In genomic region chr7:38846280-38846679, GRCh38 we compare ENCODE assay signal across 19 cellular contexts.
DNase-seq lines count a peak whose midpoint lies in the region; ATAC-seq and TF ChIP-seq lines count a peak whose summit lies in the region.
"Had no signal": no experiment of that assay in that cellular context is flagged by ENCODE, and none has a peak within 500 bp of the region (broad histone marks: within the 10 kb centered on the region; RNA-seq: fewer than 3 reads in every experiment).

No MANE protein-coding gene starts in this region.

- peak overlapping the region; percentile 28; the same call in 1 of the 2 replicates for H3K27ac Mint-ChIP-seq in WTC11
- H3K27ac Mint-ChIP-seq: activated naive CD8-positive, alpha-beta T cell treated with anti-CD3 and anti-CD28 coated beads, Interleukin-2, amount 10 ng/mL, durations not matched to agents 7 days and 5 days; activated T-helper 1 cell treated with anti-CD3 and anti-CD28 coated beads, Interleukin-12 subunit alpha, Interleukin-12 subunit beta, Interleukin-2, Interleukin-4 antibody, amounts not matched to agents 30 ng/mL and 10 ng/mL and 1 ng/mL, durations not matched to agents 14 hours and 24 hours and 36 hours; B cell; T-helper 2 cell treated with Interferon-gamma antibody and Interleukin-4, amounts not matched to agents 5 μg/mL and 100 μg/mL, for 36 hours had no signal

- no peaks in the 10 kb centered on the region for H3K27me3 Mint-ChIP-seq in WTC11 (ENCODE audit: low read depth)
- H3K27me3 Mint-ChIP-seq: activated naive CD8-positive, alpha-beta T cell treated with anti-CD3 and anti-CD28 coated beads, Interleukin-2, amount 10 ng/mL, durations not matched to agents 7 days and 5 days; B cell had no signal

- no peak for TF ChIP-seq CTCF in AG10803 (conservative IDR thresholded peaks at IDR 0.05; ENCODE audit: low read length)
- no peak for TF ChIP-seq CTCF in WTC11 (IDR thresholded peaks at IDR 0.05)

- peaks cover 9% of the 10 kb centered on the region for H3K4me1 Mint-ChIP-seq in WTC11

- no peaks in the 10 kb centered on the region for H3K9me3 Mint-ChIP-seq in WTC11
- H3K9me3 Mint-ChIP-seq: activated naive CD8-positive, alpha-beta T cell treated with anti-CD3 and anti-CD28 coated beads, Interleukin-2, amount 10 ng/mL, durations not matched to agents 7 days and 5 days; activated T-helper 1 cell treated with anti-CD3 and anti-CD28 coated beads, Interleukin-12 subunit alpha, Interleukin-12 subunit beta, Interleukin-2, Interleukin-4 antibody, amounts not matched to agents 30 ng/mL and 10 ng/mL and 1 ng/mL, durations not matched to agents 14 hours and 24 hours and 36 hours; T-helper 2 cell treated with Interferon-gamma antibody and Interleukin-4, amounts not matched to agents 5 μg/mL and 100 μg/mL, for 36 hours had no signal

- no peaks in the 10 kb centered on the region for H3K36me3 Mint-ChIP-seq in WTC11

- H3K4me3 Mint-ChIP-seq in WTC11: no peak overlapping the region
- H3K4me3 Mint-ChIP-seq: activated naive CD8-positive, alpha-beta T cell treated with anti-CD3 and anti-CD28 coated beads, Interleukin-2, amount 10 ng/mL, durations not matched to agents 7 days and 5 days; activated T-helper 1 cell treated with anti-CD3 and anti-CD28 coated beads, Interleukin-12 subunit alpha, Interleukin-12 subunit beta, Interleukin-2, Interleukin-4 antibody, amounts not matched to agents 30 ng/mL and 10 ng/mL and 1 ng/mL, durations not matched to agents 14 hours and 24 hours and 36 hours; B cell; T-helper 2 cell treated with Interferon-gamma antibody and Interleukin-4, amounts not matched to agents 5 μg/mL and 100 μg/mL, for 36 hours had no signal

- peak; percentile 92 for DNase-seq in AG10803 (ENCODE audit: low read depth)
- peak; percentile 64 for DNase-seq in GM04503 (ENCODE audit: low read depth)
- DNase-seq in WTC11 (ENCODE audit: low spot score): no peak
- peak; percentile 87 for DNase-seq in islet precursor cell
- DNase-seq in NCI-H748 treated with DMSO at 0.1 percent for 48 hours (lab: John Stamatoyannopoulos, UW): no peak
- no peak for DNase-seq in stimulated activated CD4-positive, alpha-beta T cell treated with anti-CD3 and anti-CD28 coated beads, Interleukin-4, amount 100 ng/mL, for 1 hour
- DNase-seq in NCI-H2227 (lab: John Stamatoyannopoulos, UW; ENCODE audit: unreplicated experiment): no peak
- DNase-seq: activated CD4-positive, CD25-positive, alpha-beta regulatory T cell treated with anti-CD3 and anti-CD28 coated beads, Interleukin-2, amount 50 U/mL, for 72 hours; activated naive CD8-positive, alpha-beta T cell treated with anti-CD3 and anti-CD28 coated beads, Interleukin-2, amount 10 ng/mL, durations not matched to agents 7 days and 5 days; heart left ventricle; NCI-H1930; NCI-H510A treated with DMSO at 0.1 percent for 48 hours; ovary; SHP77 treated with DMSO at 0.1 percent for 48 hours had no signal

- no peak for ATAC-seq in WTC11
- no peak for ATAC-seq in esophagus mucosa
- ATAC-seq: heart left ventricle had no signal

- no peak overlapping the region for H3K4me3 ChIP-seq in AG10803 (ENCODE audit: low read length)
- H3K4me3 ChIP-seq: heart left ventricle, lung, ovary had no signal

- POLR2A ChIA-PET in WTC11 (lab: Charles Lee): no interaction called here

- CTCF ChIA-PET in WTC11 (lab: Charles Lee): interaction anchor here (0.6 kb wide), 1 partner anchor 413 kb away, joined by 3 read pairs; no protein-coding TSS in a partner anchor

TF ChIP-seq in WTC11, 78 proteins besides CTCF, POLR2A, EP300 and RAD21:
- TF ChIP-seq ZSCAN18 (CRISPR knock-in tag; IDR thresholded peaks at IDR 0.05): no peak

Comparison
In these comparisons a context has a peak if more than half of its experiments do, and no peak if none do; other contexts are left out.
1. DNase-seq: peak in AG10803 (single experiment), GM04503 (single experiment) and islet precursor cell (single experiment); none in WTC11 (single experiment), NCI-H748 treated with DMSO at 0.1 percent for 48 hours (single experiment), stimulated activated CD4-positive, alpha-beta T cell treated with anti-CD3 and anti-CD28 coated beads, Interleukin-4, amount 100 ng/mL, for 1 hour (single experiment) and NCI-H2227 (single experiment).